8 cellular contexts compared by ENCODE assay signal in genomic region chr14:105021656-105022275, GRCh38. TPM values are rescaled to one million over a fixed set of nuclear protein-coding genes. Genes with fewer than 3 reads are reported as not detected.
DNase-seq lines count a peak whose midpoint lies in the region; ATAC-seq and TF ChIP-seq lines count a peak whose summit lies in the region.

No MANE protein-coding gene starts in this region.

- H3K27me3 ChIP-seq in AG04450 (ENCODE audit: control insufficient read depth, insufficient read depth, low read length) = no peaks in the 10 kb centered on the region

- DNase-seq in AG04450 (ENCODE audit: low read depth, low spot score) (no peak), NCI-H510A (lab: John Stamatoyannopoulos, UW) (peak; percentile 47), glutamatergic neuron (no peak), progenitor cell of endocrine pancreas (ENCODE audit: low spot score, unreplicated experiment) (peak; percentile 36)
- no peak for DNase-seq in activated T-helper 2 cell treated with anti-CD3 and anti-CD28 coated beads, Interferon-gamma antibody, Interleukin-2, Interleukin-4, amounts not matched to agents 10 μg/mL and 5 μg/mL and 100 μg/mL, durations not matched to agents 14 hours and 24 hours and 36 hours (ENCODE audit: low spot score)

- peaks cover 35% of the 10 kb centered on the region for H3K36me3 Mint-ChIP-seq in activated T-helper 2 cell treated with anti-CD3 and anti-CD28 coated beads, Interferon-gamma antibody, Interleukin-2, Interleukin-4, amounts not matched to agents 10 μg/mL and 5 μg/mL and 100 μg/mL, durations not matched to agents 14 hours and 24 hours and 36 hours (ENCODE audit: low read depth)
- H3K36me3 Mint-ChIP-seq in glutamatergic neuron (ENCODE audit: unreplicated experiment) (no peaks in the 10 kb centered on the region), progenitor cell of endocrine pancreas (ENCODE audit: insufficient read depth) (no peaks in the 10 kb centered on the region)

- no peaks in the 10 kb centered on the region for H3K9me3 Mint-ChIP-seq in activated T-helper 2 cell treated with anti-CD3 and anti-CD28 coated beads, Interferon-gamma antibody, Interleukin-2, Interleukin-4, amounts not matched to agents 10 μg/mL and 5 μg/mL and 100 μg/mL, durations not matched to agents 14 hours and 24 hours and 36 hours
- peaks cover 4% of the 10 kb centered on the region for H3K9me3 Mint-ChIP-seq in glutamatergic neuron (ENCODE audit: unreplicated experiment)
- no peaks in the 10 kb centered on the region for H3K9me3 Mint-ChIP-seq in progenitor cell of endocrine pancreas (ENCODE audit: low read depth)

- H3K4me1 Mint-ChIP-seq in activated T-helper 2 cell treated with anti-CD3 and anti-CD28 coated beads, Interferon-gamma antibody, Interleukin-2, Interleukin-4, amounts not matched to agents 10 μg/mL and 5 μg/mL and 100 μg/mL, durations not matched to agents 14 hours and 24 hours and 36 hours (ENCODE audit: low read depth) = peaks cover 57% of the 10 kb centered on the region
- H3K4me1 Mint-ChIP-seq in glutamatergic neuron (ENCODE audit: low read depth, unreplicated experiment) (peaks cover 17% of the 10 kb centered on the region), progenitor cell of endocrine pancreas (ENCODE audit: low read depth) (peaks cover 23% of the 10 kb centered on the region)

- H3K27ac Mint-ChIP-seq in activated T-helper 2 cell treated with anti-CD3 and anti-CD28 coated beads, Interferon-gamma antibody, Interleukin-2, Interleukin-4, amounts not matched to agents 10 μg/mL and 5 μg/mL and 100 μg/mL, durations not matched to agents 14 hours and 24 hours and 36 hours = peak overlapping the region; percentile 81
- peak overlapping the region; percentile 93 for H3K27ac Mint-ChIP-seq in glutamatergic neuron (ENCODE audit: unreplicated experiment)
- peak overlapping the region; percentile 97 for H3K27ac Mint-ChIP-seq in progenitor cell of endocrine pancreas

- ATAC-seq in GM21390 (IDR thresholded peaks at IDR 0.05; ENCODE audit: unreplicated experiment) (peak; percentile 1), HG02973 (IDR thresholded peaks at IDR 0.05; ENCODE audit: unreplicated experiment) (no peak), HG02938 (IDR thresholded peaks at IDR 0.05; ENCODE audit: unreplicated experiment) (no peak)

- POLR2A ChIA-PET in AG04450 (lab: Yijun Ruan, JAX) = interaction anchor here (0.7 to 1.2 kb wide), 2 partner anchors 22 to 33 kb away, joined by 4 to 5 read pairs; no protein-coding TSS in a partner anchor

- TF ChIP-seq CTCF in AG04450 (IDR thresholded peaks at IDR 0.05; ENCODE audit: low read depth, low read length) = 0 out of 2 replicates have a peak, but pooled peaks have one; percentile 5
- TF ChIP-seq CTCF in glutamatergic neuron (IDR thresholded peaks at IDR 0.05; ENCODE audit: partially characterized antibody, unreplicated experiment) = no peak
- peak; percentile 43 for TF ChIP-seq CTCF in progenitor cell of endocrine pancreas (IDR thresholded peaks at IDR 0.05; ENCODE audit: unreplicated experiment)

- CTCF ChIA-PET in AG04450 (lab: Charles Lee) = no interaction called here

- peak overlapping the region; percentile 82 for H3K27ac ChIP-seq in AG04450 (ENCODE audit: low read depth, low read length)

- H3K27me3 Mint-ChIP-seq in activated T-helper 2 cell treated with anti-CD3 and anti-CD28 coated beads, Interferon-gamma antibody, Interleukin-2, Interleukin-4, amounts not matched to agents 10 μg/mL and 5 μg/mL and 100 μg/mL, durations not matched to agents 14 hours and 24 hours and 36 hours (ENCODE audit: low read depth) = no peaks in the 10 kb centered on the region
- H3K27me3 Mint-ChIP-seq in glutamatergic neuron (ENCODE audit: unreplicated experiment) = peaks cover 12% of the 10 kb centered on the region
- peaks cover 4% of the 10 kb centered on the region for H3K27me3 Mint-ChIP-seq in progenitor cell of endocrine pancreas

- peak overlapping the region; percentile 93 for H3K4me3 Mint-ChIP-seq in activated T-helper 2 cell treated with anti-CD3 and anti-CD28 coated beads, Interferon-gamma antibody, Interleukin-2, Interleukin-4, amounts not matched to agents 10 μg/mL and 5 μg/mL and 100 μg/mL, durations not matched to agents 14 hours and 24 hours and 36 hours (ENCODE audit: low read depth)
- H3K4me3 Mint-ChIP-seq in glutamatergic neuron (ENCODE audit: unreplicated experiment) = peak overlapping the region; percentile 99
- peak overlapping the region; percentile 84 for H3K4me3 Mint-ChIP-seq in progenitor cell of endocrine pancreas (ENCODE audit: low read depth)

- peaks cover under 1% of the 10 kb centered on the region; the same call in 1 of the 2 replicates for H3K9me3 ChIP-seq in AG04450 (ENCODE audit: control insufficient read depth, insufficient read depth, low read length)

- intact Hi-C loops in activated T-helper 2 cell treated with anti-CD3 and anti-CD28 coated beads, Interferon-gamma antibody, Interleukin-2, Interleukin-4, amounts not matched to agents 10 μg/mL and 5 μg/mL and 100 μg/mL, durations not matched to agents 14 hours and 24 hours and 36 hours (cut with micrococcal nuclease) = loop anchor here (1.0 to 10.0 kb wide), 6 partner anchors 24 to 471 kb away; partner anchors contain the start of genes BRF1, CLBA1, PACS2 and SIVA1

- H3K4me3 ChIP-seq in AG04450 (ENCODE audit: low read depth, low read length) = peak overlapping the region; percentile 82

RNA-seq across cellular contexts. Expression of gene CDCA4, which starts 0.9 kb away (rescaled TPM):
- polyA plus RNA-seq in AG04450 (2011; rRNA removed) = 6.8 and 7.8 TPM in 2 replicates
- polyA minus RNA-seq in AG04450 (2011; rRNA and poly(A)+ RNA removed) = 5.0 and 6.3 TPM in 2 replicates
- 47.7 and 49.6 TPM in 2 replicates for total RNA-seq in activated T-helper 2 cell treated with anti-CD3 and anti-CD28 coated beads, Interferon-gamma antibody, Interleukin-2, Interleukin-4, amounts not matched to agents 10 μg/mL and 5 μg/mL and 100 μg/mL, durations not matched to agents 14 hours and 24 hours and 36 hours
- 23.2 TPM for total RNA-seq in glutamatergic neuron (ENCODE audit: unreplicated experiment)
- 21.5 and 22.9 TPM in 2 replicates for total RNA-seq in progenitor cell of endocrine pancreas

RNA-seq across cellular contexts. Expression of gene CLBA1, which starts 36.2 kb away (rescaled TPM):
- 4.6 and 4.9 TPM in 2 replicates for polyA plus RNA-seq in AG04450 (2011; rRNA removed)
- polyA minus RNA-seq in AG04450 (2011; rRNA and poly(A)+ RNA removed) = 2.4 and 4.2 TPM in 2 replicates
- total RNA-seq in activated T-helper 2 cell treated with anti-CD3 and anti-CD28 coated beads, Interferon-gamma antibody, Interleukin-2, Interleukin-4, amounts not matched to agents 10 μg/mL and 5 μg/mL and 100 μg/mL, durations not matched to agents 14 hours and 24 hours and 36 hours = 0.94 and 1.4 TPM in 2 replicates
- total RNA-seq in glutamatergic neuron (ENCODE audit: unreplicated experiment) (5.9 TPM), progenitor cell of endocrine pancreas (20.1 and 20.8 TPM in 2 replicates)

RNA-seq across cellular contexts. Expression of gene GPR132, which starts 43.5 kb away (rescaled TPM):
- polyA plus RNA-seq in AG04450 (2011; rRNA removed) = 0.07 and 0.14 TPM in 2 replicates
- not detected in 2 replicates for polyA minus RNA-seq in AG04450 (2011; rRNA and poly(A)+ RNA removed)
- total RNA-seq in activated T-helper 2 cell treated with anti-CD3 and anti-CD28 coated beads, Interferon-gamma antibody, Interleukin-2, Interleukin-4, amounts not matched to agents 10 μg/mL and 5 μg/mL and 100 μg/mL, durations not matched to agents 14 hours and 24 hours and 36 hours = 27.1 and 29.8 TPM in 2 replicates
- not detected for total RNA-seq in glutamatergic neuron (ENCODE audit: unreplicated experiment)
- 0.57 and 0.69 TPM in 2 replicates for total RNA-seq in progenitor cell of endocrine pancreas

RNA-seq across cellular contexts. Expression of gene AHNAK2, which starts 43.6 kb away (rescaled TPM):
- 10.0 and 10.5 TPM in 2 replicates for polyA plus RNA-seq in AG04450 (2011; rRNA removed)
- 40.9 and 45.1 TPM in 2 replicates for polyA minus RNA-seq in AG04450 (2011; rRNA and poly(A)+ RNA removed)
- 0.02 and 0.07 TPM in 2 replicates for total RNA-seq in activated T-helper 2 cell treated with anti-CD3 and anti-CD28 coated beads, Interferon-gamma antibody, Interleukin-2, Interleukin-4, amounts not matched to agents 10 μg/mL and 5 μg/mL and 100 μg/mL, durations not matched to agents 14 hours and 24 hours and 36 hours
- 44.8 TPM for total RNA-seq in glutamatergic neuron (ENCODE audit: unreplicated experiment)
- 1.1 and 1.2 TPM in 2 replicates for total RNA-seq in progenitor cell of endocrine pancreas

Comparison
In these comparisons a context has a peak if more than half of its experiments do, and no peak if none do; other contexts are left out.
1. DNase-seq: peak in NCI-H510A (single experiment) and progenitor cell of endocrine pancreas (single experiment); none in AG04450 (single experiment), activated T-helper 2 cell treated with anti-CD3 and anti-CD28 coated beads, Interferon-gamma antibody, Interleukin-2, Interleukin-4, amounts not matched to agents 10 μg/mL and 5 μg/mL and 100 μg/mL, durations not matched to agents 14 hours and 24 hours and 36 hours (single experiment) and glutamatergic neuron (single experiment).
2. RNA of gene GPR132, which starts 43.5 kb away (total RNA-seq): 27.1 to 29.8 TPM in activated T-helper 2 cell treated with anti-CD3 and anti-CD28 coated beads, Interferon-gamma antibody, Interleukin-2, Interleukin-4, amounts not matched to agents 10 μg/mL and 5 μg/mL and 100 μg/mL, durations not matched to agents 14 hours and 24 hours and 36 hours; 0.57 to 0.69 TPM in progenitor cell of endocrine pancreas and not detected in glutamatergic neuron (single experiment); every median in the first group is over 10 times any median in the second.
3. Peak in every context shown above with its lines, with median percentiles within 50 percentile points of each other: H3K27ac Mint-ChIP-seq and H3K4me3 Mint-ChIP-seq.